In genomic region chr12:115749485-115749884, GRCh38 we compare ENCODE assay signal across 14 cellular contexts.
DNase-seq lines count a peak whose midpoint lies in the region; ATAC-seq and TF ChIP-seq lines count a peak whose summit lies in the region.
"Had no signal": no experiment of that assay in that cellular context is flagged by ENCODE, and none has a peak within 500 bp of the region (broad histone marks: within the 10 kb centered on the region; RNA-seq: fewer than 3 reads in every experiment).

No MANE protein-coding gene starts in this region.

- H3K36me3 ChIP-seq in mucosa of descending colon (ENCODE audit: low read depth), result no peaks in the 10 kb centered on the region
- H3K36me3 ChIP-seq: HAP-1 had no signal

- intact Hi-C loops in left colon (cut with DNase I, micrococcal nuclease) (no loop called here), mucosa of descending colon (cut with DNase I, micrococcal nuclease) (no loop called here)

- H3K27me3 Mint-ChIP-seq in HFFc6 (ENCODE audit: insufficient read depth), result no peaks in the 10 kb centered on the region
- H3K27me3 Mint-ChIP-seq in activated T-helper 17 cell treated with anti-CD3 and anti-CD28 coated beads, Interleukin-2, amount 50 U/mL, for 72 hours, result no peaks in the 10 kb centered on the region
- peaks cover 0 to 4% of the 10 kb centered on the region in 2 donors for H3K27me3 Mint-ChIP-seq in T-cell
- H3K27me3 Mint-ChIP-seq: CD4-positive, CD25-positive, alpha-beta regulatory T cell had no signal

- H3K4me1 Mint-ChIP-seq in HFFc6 (ENCODE audit: low read depth) (peaks cover 44% of the 10 kb centered on the region), T-cell (no peaks in the 10 kb centered on the region)
- no peaks in the 10 kb centered on the region for H3K4me1 Mint-ChIP-seq in activated T-helper 17 cell treated with anti-CD3 and anti-CD28 coated beads, Interleukin-2, amount 50 U/mL, for 72 hours
- H3K4me1 Mint-ChIP-seq: CD4-positive, CD25-positive, alpha-beta regulatory T cell had no signal

- H3K9me3 Mint-ChIP-seq in HFFc6, result no peaks in the 10 kb centered on the region
- H3K9me3 Mint-ChIP-seq in activated T-helper 17 cell treated with anti-CD3 and anti-CD28 coated beads, Interleukin-2, amount 50 U/mL, for 72 hours, result no peaks in the 10 kb centered on the region
- H3K9me3 Mint-ChIP-seq in T-cell, result no peaks in the 10 kb centered on the region
- H3K9me3 Mint-ChIP-seq in activated naive CD4-positive, alpha-beta T cell treated with anti-CD3 and anti-CD28 coated beads, Interleukin-2, amount 50 U/mL, for 72 hours, result no peaks in the 10 kb centered on the region
- H3K9me3 Mint-ChIP-seq: CD8-positive, alpha-beta T cell had no signal

- H3K4me3 Mint-ChIP-seq in HFFc6, result peak overlapping the region; percentile 49
- no peak overlapping the region for H3K4me3 Mint-ChIP-seq in activated T-helper 17 cell treated with anti-CD3 and anti-CD28 coated beads, Interleukin-2, amount 50 U/mL, for 72 hours
- no peak overlapping the region for H3K4me3 Mint-ChIP-seq in T-cell
- H3K4me3 Mint-ChIP-seq: CD4-positive, CD25-positive, alpha-beta regulatory T cell; CD8-positive, alpha-beta T cell had no signal

- H3K36me3 Mint-ChIP-seq in HFFc6 (ENCODE audit: low read depth) (no peaks in the 10 kb centered on the region), T-cell (no peaks in the 10 kb centered on the region)
- H3K36me3 Mint-ChIP-seq in activated T-helper 17 cell treated with anti-CD3 and anti-CD28 coated beads, Interleukin-2, amount 50 U/mL, for 72 hours (ENCODE audit: low read depth), result no peaks in the 10 kb centered on the region
- no peaks in the 10 kb centered on the region for H3K36me3 Mint-ChIP-seq in activated naive CD4-positive, alpha-beta T cell treated with anti-CD3 and anti-CD28 coated beads, Interleukin-2, amount 50 U/mL, for 72 hours
- H3K36me3 Mint-ChIP-seq: CD4-positive, CD25-positive, alpha-beta regulatory T cell; CD8-positive, alpha-beta T cell had no signal

- CTCF ChIA-PET in T-cell (lab: Charles Lee), result no interaction called here

- no peak overlapping the region for H3K4me3 ChIP-seq in mucosa of descending colon
- H3K4me3 ChIP-seq: HAP-1 had no signal

- no peaks in the 10 kb centered on the region for H3K9me3 ChIP-seq in mucosa of descending colon
- H3K9me3 ChIP-seq: Caco-2, HAP-1 had no signal

- no peak for DNase-seq in HFFc6
- no peak for DNase-seq in left colon
- no peak for DNase-seq in mucosa of descending colon
- DNase-seq in T-cell, result no peak
- no peak for DNase-seq in activated naive CD4-positive, alpha-beta T cell treated with anti-CD3 and anti-CD28 coated beads, Interleukin-2, amount 50 U/mL, for 72 hours (ENCODE audit: low spot score in 2 of 2)
- no peak for DNase-seq in DMS114 treated with DMSO at 0.1 percent for 48 hours (lab: John Stamatoyannopoulos, UW; ENCODE audit: unreplicated experiment)
- DNase-seq: C1 segment of cervical spinal cord; Caco-2; CD4-positive, CD25-positive, alpha-beta regulatory T cell; CD8-positive, alpha-beta T cell; DMS79; GOT3 had no signal

- ATAC-seq in left colon, result peak; percentile 71
- ATAC-seq in mucosa of descending colon, result peak; percentile 73
- ATAC-seq in activated T-helper 17 cell treated with anti-CD3 and anti-CD28 coated beads, Interleukin-2, amount 50 U/mL, for 72 hours (replicated peaks), result no peak
- no peak for ATAC-seq in T-cell (replicated peaks in 1 of 4)
- no peak for ATAC-seq in activated naive CD4-positive, alpha-beta T cell treated with anti-CD3 and anti-CD28 coated beads, Interleukin-2, amount 50 U/mL, for 72 hours
- ATAC-seq: CD8-positive, alpha-beta T cell had no signal

- TF ChIP-seq CTCF in HFFc6 (IDR thresholded peaks at IDR 0.05) (no peak), mucosa of descending colon (IDR thresholded peaks at IDR 0.05) (no peak)

- POLR2A ChIA-PET in T-cell (lab: Charles Lee), result no interaction called here

- peak overlapping the region; percentile 57; the same call in 1 of the 2 replicates for H3K27ac Mint-ChIP-seq in HFFc6
- H3K27ac Mint-ChIP-seq in activated T-helper 17 cell treated with anti-CD3 and anti-CD28 coated beads, Interleukin-2, amount 50 U/mL, for 72 hours, result no peak overlapping the region
- H3K27ac Mint-ChIP-seq in T-cell, result no peak overlapping the region
- H3K27ac Mint-ChIP-seq in activated naive CD4-positive, alpha-beta T cell treated with anti-CD3 and anti-CD28 coated beads, Interleukin-2, amount 50 U/mL, for 72 hours, result no peak overlapping the region
- H3K27ac Mint-ChIP-seq: CD4-positive, CD25-positive, alpha-beta regulatory T cell; CD8-positive, alpha-beta T cell had no signal

- no peaks in the 10 kb centered on the region for H3K4me1 ChIP-seq in mucosa of descending colon (ENCODE audit: low read depth)
- H3K4me1 ChIP-seq: Caco-2 had no signal

Comparison
In these comparisons a context has a peak if more than half of its experiments do, and no peak if none do; other contexts are left out.
1. ATAC-seq: peak in left colon (single experiment) and mucosa of descending colon (single experiment); none in activated T-helper 17 cell treated with anti-CD3 and anti-CD28 coated beads, Interleukin-2, amount 50 U/mL, for 72 hours (single experiment), T-cell (0 of 4) and activated naive CD4-positive, alpha-beta T cell treated with anti-CD3 and anti-CD28 coated beads, Interleukin-2, amount 50 U/mL, for 72 hours (0 of 2).